In the genomic region with DNA sequence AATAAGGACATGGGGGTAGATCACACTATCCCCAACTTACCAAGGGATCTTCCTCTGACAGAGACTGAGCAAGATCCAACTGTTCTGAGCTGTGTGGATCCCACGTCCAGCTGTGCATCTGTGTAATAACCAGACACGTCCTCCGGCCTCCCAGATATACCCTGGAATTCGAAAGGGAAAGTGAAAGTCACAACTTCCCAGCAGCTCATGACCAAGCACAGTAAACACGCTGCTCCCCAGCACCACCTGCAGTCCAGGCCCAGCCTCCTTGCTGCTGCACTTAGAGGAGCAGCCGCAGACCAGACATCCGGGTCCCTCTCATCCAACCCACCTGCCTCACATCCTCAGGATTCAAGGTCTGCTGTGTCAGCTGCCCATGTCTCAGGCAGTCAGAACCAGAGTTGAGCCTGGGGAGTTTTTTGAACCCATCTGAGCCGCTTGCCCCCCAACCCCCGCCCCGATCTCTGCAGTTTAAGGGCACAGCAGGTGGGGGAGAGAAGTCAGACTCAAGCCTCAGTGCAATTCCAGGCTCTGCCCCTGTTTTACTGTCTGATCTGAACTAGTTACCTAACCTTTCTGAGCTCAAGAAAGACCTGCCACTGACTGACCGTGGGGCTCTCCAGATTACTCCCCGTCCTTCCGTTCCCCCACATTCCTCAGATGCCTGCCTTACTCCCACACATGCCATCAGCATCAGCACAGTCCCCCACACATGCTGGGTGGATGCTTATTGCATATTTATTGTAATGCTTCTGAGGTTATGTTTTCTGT, we compare ENCODE assay signal across 1 cellular context.
A peak's percentile ranks its signal among the peaks of the same experiment; 100 is the strongest.
TF ChIP-seq lines count a peak whose summit lies in the region.

A gene with protein sequence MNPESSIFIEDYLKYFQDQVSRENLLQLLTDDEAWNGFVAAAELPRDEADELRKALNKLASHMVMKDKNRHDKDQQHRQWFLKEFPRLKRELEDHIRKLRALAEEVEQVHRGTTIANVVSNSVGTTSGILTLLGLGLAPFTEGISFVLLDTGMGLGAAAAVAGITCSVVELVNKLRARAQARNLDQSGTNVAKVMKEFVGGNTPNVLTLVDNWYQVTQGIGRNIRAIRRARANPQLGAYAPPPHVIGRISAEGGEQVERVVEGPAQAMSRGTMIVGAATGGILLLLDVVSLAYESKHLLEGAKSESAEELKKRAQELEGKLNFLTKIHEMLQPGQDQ (minus strand): TSS at position 127 of the 771 bp plus-strand sequence. CDS start 6,365 bp downstream, outside the sequence.

TF ChIP-seq in HepG2, 621 proteins besides CTCF, POLR2A, EP300 and RAD21 (continued from another document and continues in another):
- TF ChIP-seq ZNF121 (CRISPR knock-in tag; IDR thresholded peaks at IDR 0.05) (no peak), BRD4 (CRISPR knock-in tag; IDR thresholded peaks at IDR 0.05) (peak; percentile 45; the same call in 1 of the 2 replicates), ZMAT3 (CRISPR knock-in tag; conservative IDR thresholded peaks at IDR 0.05) (0 out of 2 replicates have a peak, but pooled peaks have one; percentile 34), ZNF160 (CRISPR knock-in tag; IDR thresholded peaks at IDR 0.05) (0 out of 2 replicates have a peak, but pooled peaks have one; percentile 50), ZSCAN21 (CRISPR knock-in tag; IDR thresholded peaks at IDR 0.05; ENCODE audit: borderline replicate concordance) (no peak), ZNF709 (CRISPR knock-in tag; IDR thresholded peaks at IDR 0.05) (0 out of 2 replicates have a peak, but pooled peaks have one; percentile 32), SRY (CRISPR knock-in tag; IDR thresholded peaks at IDR 0.05) (no peak), FOXC1 (CRISPR knock-in tag; IDR thresholded peaks at IDR 0.05; ENCODE audit: borderline replicate concordance) (peak; percentile 49; the same call in 1 of the 2 replicates), PITX1 (CRISPR knock-in tag; IDR thresholded peaks at IDR 0.05) (peak; percentile 46; the same call in 1 of the 2 replicates), MIXL1 (CRISPR knock-in tag; IDR thresholded peaks at IDR 0.05) (no peak), ZNF260 (CRISPR knock-in tag; IDR thresholded peaks at IDR 0.05; ENCODE audit: borderline replicate concordance, low read depth) (no peak), HNRNPH1 (optimal IDR thresholded peaks at IDR 0.05; ENCODE audit: low read depth, low read length) (no peak), ONECUT2 (CRISPR knock-in tag; IDR thresholded peaks at IDR 0.05) (no peak), SMC3 (IDR thresholded peaks at IDR 0.05; ENCODE audit: low read length) (peak; percentile 62), ZNF451 (CRISPR knock-in tag; IDR thresholded peaks at IDR 0.05) (no peak; the same call in 1 of the 2 replicates), ZNF550 (CRISPR knock-in tag; IDR thresholded peaks at IDR 0.05; ENCODE audit: borderline replicate concordance) (no peak), DR1 (CRISPR knock-in tag; IDR thresholded peaks at IDR 0.05) (peak; percentile 77; the same call in 1 of the 2 replicates), SMYD3 (CRISPR knock-in tag; IDR thresholded peaks at IDR 0.05) (0 out of 2 replicates have a peak, but pooled peaks have one; percentile 49), SRSF4 (IDR thresholded peaks at IDR 0.05; ENCODE audit: low read depth, low read length, poor library complexity, severe bottlenecking) (no peak), ZNF12 (CRISPR knock-in tag; IDR thresholded peaks at IDR 0.05) (0 out of 2 replicates have a peak, but pooled peaks have one; percentile 25), ETV6 (CRISPR knock-in tag; conservative IDR thresholded peaks at IDR 0.05) (no peak), ZNF136 (CRISPR knock-in tag; IDR thresholded peaks at IDR 0.05; ENCODE audit: low read depth) (no peak), ZFP82 (CRISPR knock-in tag; IDR thresholded peaks at IDR 0.05; ENCODE audit: borderline replicate concordance) (no peak), ZNF296 (CRISPR knock-in tag; conservative IDR thresholded peaks at IDR 0.05) (no peak), ZNF432 (CRISPR knock-in tag; IDR thresholded peaks at IDR 0.05; ENCODE audit: borderline replicate concordance) (no peak), ZNF44 (CRISPR knock-in tag; IDR thresholded peaks at IDR 0.05) (no peak), ZNF773 (CRISPR knock-in tag; IDR thresholded peaks at IDR 0.05; ENCODE audit: borderline replicate concordance) (no peak), SNAPC2 (CRISPR knock-in tag; IDR thresholded peaks at IDR 0.05) (peak; percentile 53; the same call in 1 of the 2 replicates), ADNP (CRISPR knock-in tag; IDR thresholded peaks at IDR 0.05) (no peak), AGO2 (optimal IDR thresholded peaks at IDR 0.05; ENCODE audit: low read depth, low read length) (no peak), MIER3 (CRISPR knock-in tag; IDR thresholded peaks at IDR 0.05; ENCODE audit: borderline replicate concordance) (peak; percentile 52; the same call in 1 of the 2 replicates), PHF21A (CRISPR knock-in tag; IDR thresholded peaks at IDR 0.05) (no peak), ZFP1 (CRISPR knock-in tag; IDR thresholded peaks at IDR 0.05) (no peak), ZNF546 (CRISPR knock-in tag; conservative IDR thresholded peaks at IDR 0.05) (no peak), ISL2 (CRISPR knock-in tag; IDR thresholded peaks at IDR 0.05) (peak; percentile 30; the same call in 1 of the 2 replicates), ZNF335 (CRISPR knock-in tag; IDR thresholded peaks at IDR 0.05) (no peak), MBD4 (IDR thresholded peaks at IDR 0.05; ENCODE audit: borderline replicate concordance, low read length) (no peak), ZNF367 (CRISPR knock-in tag; IDR thresholded peaks at IDR 0.05; ENCODE audit: borderline replicate concordance) (no peak), ZSCAN22 (CRISPR knock-in tag; IDR thresholded peaks at IDR 0.05) (no peak), ZNF205 (CRISPR knock-in tag; IDR thresholded peaks at IDR 0.05) (no peak)
- TF ChIP-seq, protein P1, sequence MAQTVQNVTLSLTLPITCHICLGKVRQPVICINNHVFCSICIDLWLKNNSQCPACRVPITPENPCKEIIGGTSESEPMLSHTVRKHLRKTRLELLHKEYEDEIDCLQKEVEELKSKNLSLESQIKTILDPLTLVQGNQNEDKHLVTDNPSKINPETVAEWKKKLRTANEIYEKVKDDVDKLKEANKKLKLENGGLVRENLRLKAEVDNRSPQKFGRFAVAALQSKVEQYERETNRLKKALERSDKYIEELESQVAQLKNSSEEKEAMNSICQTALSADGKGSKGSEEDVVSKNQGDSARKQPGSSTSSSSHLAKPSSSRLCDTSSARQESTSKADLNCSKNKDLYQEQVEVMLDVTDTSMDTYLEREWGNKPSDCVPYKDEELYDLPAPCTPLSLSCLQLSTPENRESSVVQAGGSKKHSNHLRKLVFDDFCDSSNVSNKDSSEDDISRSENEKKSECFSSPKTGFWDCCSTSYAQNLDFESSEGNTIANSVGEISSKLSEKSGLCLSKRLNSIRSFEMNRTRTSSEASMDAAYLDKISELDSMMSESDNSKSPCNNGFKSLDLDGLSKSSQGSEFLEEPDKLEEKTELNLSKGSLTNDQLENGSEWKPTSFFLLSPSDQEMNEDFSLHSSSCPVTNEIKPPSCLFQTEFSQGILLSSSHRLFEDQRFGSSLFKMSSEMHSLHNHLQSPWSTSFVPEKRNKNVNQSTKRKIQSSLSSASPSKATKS (CRISPR knock-in tag; IDR thresholded peaks at IDR 0.05), result no peak
- TF ChIP-seq, protein P2, sequence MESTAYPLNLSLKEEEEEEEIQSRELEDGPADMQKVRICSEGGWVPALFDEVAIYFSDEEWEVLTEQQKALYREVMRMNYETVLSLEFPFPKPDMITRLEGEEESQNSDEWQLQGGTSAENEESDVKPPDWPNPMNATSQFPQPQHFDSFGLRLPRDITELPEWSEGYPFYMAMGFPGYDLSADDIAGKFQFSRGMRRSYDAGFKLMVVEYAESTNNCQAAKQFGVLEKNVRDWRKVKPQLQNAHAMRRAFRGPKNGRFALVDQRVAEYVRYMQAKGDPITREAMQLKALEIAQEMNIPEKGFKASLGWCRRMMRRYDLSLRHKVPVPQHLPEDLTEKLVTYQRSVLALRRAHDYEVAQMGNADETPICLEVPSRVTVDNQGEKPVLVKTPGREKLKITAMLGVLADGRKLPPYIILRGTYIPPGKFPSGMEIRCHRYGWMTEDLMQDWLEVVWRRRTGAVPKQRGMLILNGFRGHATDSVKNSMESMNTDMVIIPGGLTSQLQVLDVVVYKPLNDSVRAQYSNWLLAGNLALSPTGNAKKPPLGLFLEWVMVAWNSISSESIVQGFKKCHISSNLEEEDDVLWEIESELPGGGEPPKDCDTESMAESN (CRISPR knock-in tag; conservative IDR thresholded peaks at IDR 0.05), result no peak
- TF ChIP-seq, protein P3, sequence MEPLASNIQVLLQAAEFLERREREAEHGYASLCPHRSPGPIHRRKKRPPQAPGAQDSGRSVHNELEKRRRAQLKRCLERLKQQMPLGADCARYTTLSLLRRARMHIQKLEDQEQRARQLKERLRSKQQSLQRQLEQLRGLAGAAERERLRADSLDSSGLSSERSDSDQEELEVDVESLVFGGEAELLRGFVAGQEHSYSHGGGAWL (CRISPR knock-in tag; IDR thresholded peaks at IDR 0.05), result no peak
- TF ChIP-seq, protein P4, sequence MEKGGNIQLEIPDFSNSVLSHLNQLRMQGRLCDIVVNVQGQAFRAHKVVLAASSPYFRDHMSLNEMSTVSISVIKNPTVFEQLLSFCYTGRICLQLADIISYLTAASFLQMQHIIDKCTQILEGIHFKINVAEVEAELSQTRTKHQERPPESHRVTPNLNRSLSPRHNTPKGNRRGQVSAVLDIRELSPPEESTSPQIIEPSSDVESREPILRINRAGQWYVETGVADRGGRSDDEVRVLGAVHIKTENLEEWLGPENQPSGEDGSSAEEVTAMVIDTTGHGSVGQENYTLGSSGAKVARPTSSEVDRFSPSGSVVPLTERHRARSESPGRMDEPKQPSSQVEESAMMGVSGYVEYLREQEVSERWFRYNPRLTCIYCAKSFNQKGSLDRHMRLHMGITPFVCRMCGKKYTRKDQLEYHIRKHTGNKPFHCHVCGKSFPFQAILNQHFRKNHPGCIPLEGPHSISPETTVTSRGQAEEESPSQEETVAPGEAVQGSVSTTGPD (CRISPR knock-in tag; IDR thresholded peaks at IDR 0.05), result peak; percentile 22; the same call in 1 of the 2 replicates
- TF ChIP-seq, protein P5, sequence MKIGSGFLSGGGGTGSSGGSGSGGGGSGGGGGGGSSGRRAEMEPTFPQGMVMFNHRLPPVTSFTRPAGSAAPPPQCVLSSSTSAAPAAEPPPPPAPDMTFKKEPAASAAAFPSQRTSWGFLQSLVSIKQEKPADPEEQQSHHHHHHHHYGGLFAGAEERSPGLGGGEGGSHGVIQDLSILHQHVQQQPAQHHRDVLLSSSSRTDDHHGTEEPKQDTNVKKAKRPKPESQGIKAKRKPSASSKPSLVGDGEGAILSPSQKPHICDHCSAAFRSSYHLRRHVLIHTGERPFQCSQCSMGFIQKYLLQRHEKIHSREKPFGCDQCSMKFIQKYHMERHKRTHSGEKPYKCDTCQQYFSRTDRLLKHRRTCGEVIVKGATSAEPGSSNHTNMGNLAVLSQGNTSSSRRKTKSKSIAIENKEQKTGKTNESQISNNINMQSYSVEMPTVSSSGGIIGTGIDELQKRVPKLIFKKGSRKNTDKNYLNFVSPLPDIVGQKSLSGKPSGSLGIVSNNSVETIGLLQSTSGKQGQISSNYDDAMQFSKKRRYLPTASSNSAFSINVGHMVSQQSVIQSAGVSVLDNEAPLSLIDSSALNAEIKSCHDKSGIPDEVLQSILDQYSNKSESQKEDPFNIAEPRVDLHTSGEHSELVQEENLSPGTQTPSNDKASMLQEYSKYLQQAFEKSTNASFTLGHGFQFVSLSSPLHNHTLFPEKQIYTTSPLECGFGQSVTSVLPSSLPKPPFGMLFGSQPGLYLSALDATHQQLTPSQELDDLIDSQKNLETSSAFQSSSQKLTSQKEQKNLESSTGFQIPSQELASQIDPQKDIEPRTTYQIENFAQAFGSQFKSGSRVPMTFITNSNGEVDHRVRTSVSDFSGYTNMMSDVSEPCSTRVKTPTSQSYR (CRISPR knock-in tag; IDR thresholded peaks at IDR 0.05; ENCODE audit: borderline replicate concordance), result no peak
- TF ChIP-seq, protein P6, sequence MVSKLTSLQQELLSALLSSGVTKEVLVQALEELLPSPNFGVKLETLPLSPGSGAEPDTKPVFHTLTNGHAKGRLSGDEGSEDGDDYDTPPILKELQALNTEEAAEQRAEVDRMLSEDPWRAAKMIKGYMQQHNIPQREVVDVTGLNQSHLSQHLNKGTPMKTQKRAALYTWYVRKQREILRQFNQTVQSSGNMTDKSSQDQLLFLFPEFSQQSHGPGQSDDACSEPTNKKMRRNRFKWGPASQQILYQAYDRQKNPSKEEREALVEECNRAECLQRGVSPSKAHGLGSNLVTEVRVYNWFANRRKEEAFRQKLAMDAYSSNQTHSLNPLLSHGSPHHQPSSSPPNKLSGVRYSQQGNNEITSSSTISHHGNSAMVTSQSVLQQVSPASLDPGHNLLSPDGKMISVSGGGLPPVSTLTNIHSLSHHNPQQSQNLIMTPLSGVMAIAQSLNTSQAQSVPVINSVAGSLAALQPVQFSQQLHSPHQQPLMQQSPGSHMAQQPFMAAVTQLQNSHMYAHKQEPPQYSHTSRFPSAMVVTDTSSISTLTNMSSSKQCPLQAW (CRISPR knock-in tag; IDR thresholded peaks at IDR 0.05), result no peak
- TF ChIP-seq, protein P7, sequence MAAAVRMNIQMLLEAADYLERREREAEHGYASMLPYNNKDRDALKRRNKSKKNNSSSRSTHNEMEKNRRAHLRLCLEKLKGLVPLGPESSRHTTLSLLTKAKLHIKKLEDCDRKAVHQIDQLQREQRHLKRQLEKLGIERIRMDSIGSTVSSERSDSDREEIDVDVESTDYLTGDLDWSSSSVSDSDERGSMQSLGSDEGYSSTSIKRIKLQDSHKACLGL (CRISPR knock-in tag; IDR thresholded peaks at IDR 0.05), result peak; percentile 62
- TF ChIP-seq, protein P8, sequence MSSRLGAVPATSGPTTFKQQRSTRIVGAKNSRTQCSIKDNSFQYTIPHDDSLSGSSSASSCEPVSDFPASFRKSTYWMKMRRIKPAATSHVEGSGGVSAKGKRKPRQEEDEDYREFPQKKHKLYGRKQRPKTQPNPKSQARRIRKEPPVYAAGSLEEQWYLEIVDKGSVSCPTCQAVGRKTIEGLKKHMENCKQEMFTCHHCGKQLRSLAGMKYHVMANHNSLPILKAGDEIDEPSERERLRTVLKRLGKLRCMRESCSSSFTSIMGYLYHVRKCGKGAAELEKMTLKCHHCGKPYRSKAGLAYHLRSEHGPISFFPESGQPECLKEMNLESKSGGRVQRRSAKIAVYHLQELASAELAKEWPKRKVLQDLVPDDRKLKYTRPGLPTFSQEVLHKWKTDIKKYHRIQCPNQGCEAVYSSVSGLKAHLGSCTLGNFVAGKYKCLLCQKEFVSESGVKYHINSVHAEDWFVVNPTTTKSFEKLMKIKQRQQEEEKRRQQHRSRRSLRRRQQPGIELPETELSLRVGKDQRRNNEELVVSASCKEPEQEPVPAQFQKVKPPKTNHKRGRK (CRISPR knock-in tag; IDR thresholded peaks at IDR 0.05), result no peak
